1 cellular context compared by ENCODE assay signal in genomic region chr17:58631523-58632323, GRCh38.
TF ChIP-seq lines count a peak whose summit lies in the region.

No MANE protein-coding gene starts in this region.

TF ChIP-seq in K562, 482 proteins besides CTCF, POLR2A, EP300 and RAD21 (continued from another document and continues in another):
- TF ChIP-seq JUND (IDR thresholded peaks at IDR 0.05; ENCODE audit: borderline replicate concordance, low read depth, low read length) (peak; percentile 77), JUND (tag; IDR thresholded peaks at IDR 0.05; ENCODE audit: borderline replicate concordance, low read depth, low read length) (no peak; the same call in 2 of the 3 replicates), NR3C1 (CRISPR knock-in tag; IDR thresholded peaks at IDR 0.05) (no peak), ZBTB43 (CRISPR knock-in tag; IDR thresholded peaks at IDR 0.05) (no peak), ZNF212 (CRISPR knock-in tag; IDR thresholded peaks at IDR 0.05) (peak; percentile 96), EGR1 (conservative IDR thresholded peaks at IDR 0.05) (peak; percentile 72), SAFB2 (IDR thresholded peaks at IDR 0.05; ENCODE audit: borderline replicate concordance, low read depth, low read length, severe bottlenecking) (no peak), KAT7 (CRISPR knock-in tag; IDR thresholded peaks at IDR 0.05; ENCODE audit: borderline replicate concordance) (peak; percentile 93; the same call in 1 of the 2 replicates), MAFK (IDR thresholded peaks at IDR 0.05; ENCODE audit: low read length) (peak; percentile 71), MAX (CRISPR knock-in tag; IDR thresholded peaks at IDR 0.05) (no peak; the same call in 1 of the 2 replicates), TCF3 (CRISPR knock-in tag; IDR thresholded peaks at IDR 0.05) (0 out of 2 replicates have a peak, but pooled peaks have one; percentile 30), THRB (CRISPR knock-in tag; conservative IDR thresholded peaks at IDR 0.05) (peak; percentile 100), NCOA2 (IDR thresholded peaks at IDR 0.05; ENCODE audit: partially characterized antibody in 2 of 2) (no peak), HNRNPK (IDR thresholded peaks at IDR 0.05; ENCODE audit: low read depth, low read length, poor library complexity, severe bottlenecking) (no peak), ZNF830 (CRISPR knock-in tag; IDR thresholded peaks at IDR 0.05) (peak; percentile 99), RB1 (IDR thresholded peaks at IDR 0.05; ENCODE audit: low read depth) (no peak; the same call in 1 of the 2 replicates), ZBTB8A (IDR thresholded peaks at IDR 0.05; ENCODE audit: partially characterized antibody) (peak; percentile 71), NEUROD1 (IDR thresholded peaks at IDR 0.05; ENCODE audit: borderline replicate concordance, low read depth, low read length, partially characterized antibody) (peak; percentile 72), PHB (CRISPR knock-in tag; IDR thresholded peaks at IDR 0.05) (peak; percentile 98), ZBTB11 (CRISPR knock-in tag; IDR thresholded peaks at IDR 0.05) (peak in 2 of 3 experiments; percentile 60 to 69; a peak in 2 of 6 replicates), NCOA1 (IDR thresholded peaks at IDR 0.05; ENCODE audit: low read depth) (peak; percentile 86), CHD1 (IDR thresholded peaks at IDR 0.05; ENCODE audit: low read length) (no peak), GATAD2A (IDR thresholded peaks at IDR 0.05) (peak; percentile 85), ZNF592 (IDR thresholded peaks at IDR 0.05) (peak; percentile 79), ZNF311 (CRISPR knock-in tag; IDR thresholded peaks at IDR 0.05) (peak; percentile 46; the same call in 1 of the 2 replicates), BDP1 (IDR thresholded peaks at IDR 0.05; ENCODE audit: insufficient read depth, insufficient read length) (no peak), ZNF165 (CRISPR knock-in tag; IDR thresholded peaks at IDR 0.05; ENCODE audit: borderline replicate concordance) (no peak), ARID2 (IDR thresholded peaks at IDR 0.05) (peak; percentile 74), RBM25 (IDR thresholded peaks at IDR 0.05; ENCODE audit: low read depth, low read length, severe bottlenecking) (no peak), ZNF140 (CRISPR knock-in tag; IDR thresholded peaks at IDR 0.05) (0 out of 2 replicates have a peak, but pooled peaks have one; percentile 61), BRD4 (IDR thresholded peaks at IDR 0.05) (no peak; the same call in 1 of the 2 replicates), TEAD4 (IDR thresholded peaks at IDR 0.05; ENCODE audit: low read length) (peak; percentile 98), TEAD4 (CRISPR knock-in tag; IDR thresholded peaks at IDR 0.05; ENCODE audit: borderline replicate concordance) (no peak), ERF (CRISPR knock-in tag; IDR thresholded peaks at IDR 0.05) (peak; percentile 99), ZZZ3 (IDR thresholded peaks at IDR 0.05) (no peak), ATF7 (IDR thresholded peaks at IDR 0.05) (peak; percentile 89; the same call in 1 of the 2 replicates), HNRNPUL1 (IDR thresholded peaks at IDR 0.05; ENCODE audit: low read length) (peak; percentile 94), FOXP1 (CRISPR knock-in tag; IDR thresholded peaks at IDR 0.05) (peak; percentile 69; the same call in 1 of the 2 replicates), HMGXB4 (CRISPR knock-in tag; IDR thresholded peaks at IDR 0.05) (no peak), CBX8 (IDR thresholded peaks at IDR 0.05; ENCODE audit: borderline replicate concordance, extremely low read depth, low read depth, low read length, poor library complexity, severe bottlenecking) (no peak), ZNF316 (IDR thresholded peaks at IDR 0.05) (peak; percentile 100), NR0B1 (IDR thresholded peaks at IDR 0.05; ENCODE audit: partially characterized antibody) (no peak), RFX7 (CRISPR knock-in tag; IDR thresholded peaks at IDR 0.05) (peak; percentile 98), ZNF717 (CRISPR knock-in tag; IDR thresholded peaks at IDR 0.05) (peak; percentile 99), KDM4B (IDR thresholded peaks at IDR 0.05; ENCODE audit: borderline replicate concordance in 2 of 2, low read depth in 1 of 2) (peak in 1 of 2 experiments; percentile 99; a peak in 2 of 4 replicates), MCM7 (IDR thresholded peaks at IDR 0.05) (peak; percentile 68 to 90; a peak in 2 of 4 replicates), JUNB (CRISPR knock-in tag; conservative IDR thresholded peaks at IDR 0.05) (0 out of 2 replicates have a peak, but pooled peaks have one; percentile 43), E2F1 (CRISPR knock-in tag; IDR thresholded peaks at IDR 0.05) (0 out of 2 replicates have a peak, but pooled peaks have one; percentile 5), ZBED1 (IDR thresholded peaks at IDR 0.05) (peak; percentile 100), ZNF780A (CRISPR knock-in tag; IDR thresholded peaks at IDR 0.05) (peak; percentile 96), GABPB2 (CRISPR knock-in tag; conservative IDR thresholded peaks at IDR 0.05) (peak; percentile 98), TCFL5 (CRISPR knock-in tag; conservative IDR thresholded peaks at IDR 0.05) (peak; percentile 90), ZNF263 (CRISPR knock-in tag; IDR thresholded peaks at IDR 0.05; ENCODE audit: borderline replicate concordance) (no peak), FUS (optimal IDR thresholded peaks at IDR 0.05; ENCODE audit: low read depth, low read length) (peak; percentile 60), CAMTA2 (CRISPR knock-in tag; conservative IDR thresholded peaks at IDR 0.05) (peak; percentile 97), MNT (conservative IDR thresholded peaks at IDR 0.05) (peak; percentile 69 to 80)
